Comparison of ENCODE assay signal across 8 cellular contexts in the genomic region with DNA sequence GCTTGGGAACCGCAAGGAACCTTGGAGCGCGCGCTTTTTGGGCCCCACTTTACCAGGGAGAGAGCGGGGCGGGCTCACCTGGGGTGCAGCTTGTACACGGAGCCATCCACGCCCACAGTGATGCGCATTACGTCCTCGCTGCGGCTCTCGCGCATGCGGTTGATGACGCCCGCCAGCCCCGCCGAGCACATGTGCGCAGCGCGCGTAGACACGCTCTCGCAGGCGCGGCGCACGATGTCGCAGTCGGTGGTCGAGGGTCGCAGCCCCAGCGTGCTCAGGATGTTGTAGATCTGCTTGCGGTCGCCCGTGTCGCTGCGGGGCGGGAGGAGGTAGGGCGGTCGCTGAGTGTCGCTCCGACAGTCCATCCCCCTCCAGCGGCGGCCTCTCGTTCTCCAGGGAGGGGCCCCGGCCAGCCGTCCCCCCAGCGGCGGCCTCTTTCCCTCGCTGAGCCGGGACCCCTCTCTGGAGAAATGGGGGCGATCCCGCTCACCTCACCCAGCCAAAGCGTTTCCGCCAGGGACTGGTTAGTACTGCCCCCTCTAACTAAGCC. TPM values are rescaled to one million over a fixed set of nuclear protein-coding genes. Genes with fewer than 3 reads are reported as not detected.
DNase-seq lines count a peak whose midpoint lies in the region; ATAC-seq and TF ChIP-seq lines count a peak whose summit lies in the region.

No MANE protein-coding gene starts in this region.

- intact Hi-C loops in right cardiac atrium (cut with DNase I) = no loop called here

- H3K36me3 ChIP-seq in HUES64 (ENCODE audit: insufficient read depth, low read length) (no peaks in the 10 kb centered on the region), smooth muscle cell (ENCODE audit: low read depth) (no peaks in the 10 kb centered on the region)

- H3K9ac ChIP-seq in HUES64 (ENCODE audit: low read depth, low read length) (no peak overlapping the region), smooth muscle cell (ENCODE audit: low read depth) (no peak overlapping the region)

- H4K20me1 ChIP-seq in smooth muscle cell (ENCODE audit: low read depth) = no peaks in the 10 kb centered on the region

- peak overlapping the region; percentile 66 for H3K4me3 ChIP-seq in HUES64 (ENCODE audit: low read length)
- H3K4me3 ChIP-seq in right cardiac atrium (ENCODE audit: low read length) = peak overlapping the region; percentile 24
- peak overlapping the region; percentile 50 for H3K4me3 ChIP-seq in smooth muscle cell

- H3F3A ChIP-seq in smooth muscle cell (ENCODE audit: low read depth) = no peaks in the 10 kb centered on the region

- no peaks in the 10 kb centered on the region for H3K79me2 ChIP-seq in smooth muscle cell (ENCODE audit: low read depth)

- TF ChIP-seq CTCF in smooth muscle cell (IDR thresholded peaks at IDR 0.05; ENCODE audit: borderline replicate concordance, insufficient read depth, poor library complexity, severe bottlenecking) = no peak

- H3K4me1 ChIP-seq in HUES64 (ENCODE audit: insufficient read depth, low read length) (peaks cover 18% of the 10 kb centered on the region), right cardiac atrium (ENCODE audit: control insufficient read depth, insufficient read depth, low read length) (peaks cover 2% of the 10 kb centered on the region), smooth muscle cell (ENCODE audit: low read depth) (peaks cover 9% of the 10 kb centered on the region)

- ATAC-seq in right cardiac atrium = peak; percentile 4 to 16
- no peak for ATAC-seq in HG02588 (IDR thresholded peaks at IDR 0.05; ENCODE audit: unreplicated experiment)

- H3K27ac ChIP-seq in HUES64 (ENCODE audit: low read depth, low read length) (no peak overlapping the region), right cardiac atrium (ENCODE audit: low read length) (no peak overlapping the region), smooth muscle cell (ENCODE audit: low read depth) (no peak overlapping the region)

- H3K9me3 ChIP-seq in HUES64 (ENCODE audit: insufficient read depth, low read depth, low read length) (no peaks in the 10 kb centered on the region), right cardiac atrium (ENCODE audit: control insufficient read depth, low read length) (no peaks in the 10 kb centered on the region), smooth muscle cell (replicated peaks; ENCODE audit: low read depth) (no peaks in the 10 kb centered on the region)

- H2AFZ ChIP-seq in smooth muscle cell (ENCODE audit: low read depth) = peak overlapping the region; percentile 82

- DNase-seq in activated naive CD4-positive, alpha-beta T cell (lab: John Stamatoyannopoulos, UW) = peak in 3 of 4 experiments; percentile 11 to 48 (median 25)
- DNase-seq in right cardiac atrium (peak in 2 of 3 donors; percentile 43 to 75), smooth muscle cell (lab: John Stamatoyannopoulos, UW; ENCODE audit: unreplicated experiment) (no peak), NCI-H82 (lab: John Stamatoyannopoulos, UW) (no peak), A172 (ENCODE audit: low spot score) (no peak), epidermal melanocyte (ENCODE audit: insufficient read length, low spot score) (no peak)

- 22% methylated on average over 57 of the region's 57 CpGs for WGBS in HUES64
- WGBS in right cardiac atrium = 11% methylated on average over 57 of the region's 57 CpGs
- 28% methylated on average over 51 of the region's 57 CpGs for whole genome bisulfite sequencing in smooth muscle cell (ENCODE audit: low lambda C conversion rate)

- peaks cover 30% of the 10 kb centered on the region for H3K27me3 ChIP-seq in HUES64 (ENCODE audit: insufficient read depth, low read length)
- H3K27me3 ChIP-seq in right cardiac atrium (ENCODE audit: control insufficient read depth, insufficient read depth) = no peaks in the 10 kb centered on the region
- H3K27me3 ChIP-seq in smooth muscle cell (ENCODE audit: low read depth) = peaks cover 7% of the 10 kb centered on the region

- H3K4me2 ChIP-seq in smooth muscle cell = peak overlapping the region; percentile 93

RNA-seq across cellular contexts. Expression of a gene that starts 4.4 kb away (rescaled TPM):
- polyA plus RNA-seq in HUES64 (2013, experiment 1 of 2) = 6.3 TPM
- 6.4 TPM for polyA plus RNA-seq in HUES64 (2013, experiment 2 of 2)
- total RNA-seq in right cardiac atrium = over 10,000 TPM; 13,263 to 15,323 (median 14,734) TPM
- polyA plus RNA-seq in right cardiac atrium = 28,570 TPM
- 39.0 and 95.1 TPM in 2 replicates for total RNA-seq in smooth muscle cell
- polyA plus RNA-seq in smooth muscle cell = 35.8 and 77.7 TPM in 2 replicates
- total RNA-seq in A172 (2014; rRNA removed; shearing (Covaris generic)) = not detected in 2 replicates

RNA-seq across cellular contexts. Expression of a gene that starts 22.1 kb away (rescaled TPM):
- polyA plus RNA-seq in HUES64 (2013, experiment 1 of 2) = 94.6 TPM
- 102 TPM for polyA plus RNA-seq in HUES64 (2013, experiment 2 of 2)
- 100 to 1,000 TPM in 1 of 4 donors, 10 to 100 TPM in 3; 85.8 to 110 (median 99.0) TPM for total RNA-seq in right cardiac atrium
- polyA plus RNA-seq in right cardiac atrium = 86.6 TPM
- total RNA-seq in smooth muscle cell = 45.5 and 49.1 TPM in 2 replicates
- 133 and 151 TPM in 2 replicates for polyA plus RNA-seq in smooth muscle cell
- total RNA-seq in A172 (2014; rRNA removed; shearing (Covaris generic)) = 149 and 160 TPM in 2 replicates

RNA-seq across cellular contexts. Expression of a gene that starts 41.3 kb away (rescaled TPM):
- polyA plus RNA-seq in HUES64 (2013, experiment 1 of 2) = 24.0 TPM
- polyA plus RNA-seq in HUES64 (2013, experiment 2 of 2) = 30.7 TPM
- total RNA-seq in right cardiac atrium (100 to 1,000 TPM in 2 of 4 donors, 10 to 100 TPM in 2; 81.0 to 124 (median 103) TPM), smooth muscle cell (36.6 and 39.7 TPM in 2 replicates)
- polyA plus RNA-seq in right cardiac atrium (62.8 TPM), smooth muscle cell (141 and 163 TPM in 2 replicates)
- 0.22 TPM in 1 of 2 replicates, not detected in the other for total RNA-seq in A172 (2014; rRNA removed; shearing (Covaris generic))

RNA-seq across cellular contexts. Expression of a gene that starts 43.7 kb away (rescaled TPM):
- polyA plus RNA-seq in HUES64 (2013, experiment 1 of 2) = 1.3 TPM
- polyA plus RNA-seq in HUES64 (2013, experiment 2 of 2) = 2.5 TPM
- total RNA-seq in right cardiac atrium = 10 to 100 TPM in 3 of 4 donors, 1 to 10 TPM in 1; 7.4 to 12.9 (median 11.6) TPM
- polyA plus RNA-seq in right cardiac atrium = 17.4 TPM
- total RNA-seq in smooth muscle cell = 1.6 and 2.7 TPM in 2 replicates
- polyA plus RNA-seq in smooth muscle cell = 5.5 and 7.3 TPM in 2 replicates
- total RNA-seq in A172 (2014; rRNA removed; shearing (Covaris generic)) = not detected in 2 replicates

RNA-seq across cellular contexts. Expression of a gene that starts 55.3 kb away (rescaled TPM):
- 87.8 TPM for polyA plus RNA-seq in HUES64 (2013, experiment 1 of 2)
- 79.2 TPM for polyA plus RNA-seq in HUES64 (2013, experiment 2 of 2)
- total RNA-seq in right cardiac atrium (10 to 100 TPM; 48.1 to 63.4 (median 52.2) TPM), smooth muscle cell (64.2 and 95.9 TPM in 2 replicates)
- polyA plus RNA-seq in right cardiac atrium (38.8 TPM), smooth muscle cell (86.5 and 87.4 TPM in 2 replicates)
- 133 and 137 TPM in 2 replicates for total RNA-seq in A172 (2014; rRNA removed; shearing (Covaris generic))

Comparison
In these comparisons a context has a peak if more than half of its experiments do, and no peak if none do; other contexts are left out.
1. DNase-seq: peak in activated naive CD4-positive, alpha-beta T cell (3 of 4) and right cardiac atrium (2 of 3); none in smooth muscle cell (single experiment), NCI-H82 (single experiment), A172 (single experiment) and epidermal melanocyte (single experiment).
2. RNA of a gene that starts 4.4 kb away (total RNA-seq): 13,263 to 15,323 TPM in right cardiac atrium; 39.0 to 95.1 TPM in smooth muscle cell and not detected in A172; every median in the first group is over 100 times any median in the second.
3. RNA of a gene that starts 41.3 kb away (total RNA-seq): 81.0 to 124 TPM in right cardiac atrium and 36.6 to 39.7 TPM in smooth muscle cell; 0.22 TPM in A172; every median in the first group is over 10 times any median in the second.
4. Peak in every context shown above with its lines, with median percentiles within 50 percentile points of each other: H3K4me3 ChIP-seq.